ENCODE assay signal across 8 cellular contexts in the genomic region with DNA sequence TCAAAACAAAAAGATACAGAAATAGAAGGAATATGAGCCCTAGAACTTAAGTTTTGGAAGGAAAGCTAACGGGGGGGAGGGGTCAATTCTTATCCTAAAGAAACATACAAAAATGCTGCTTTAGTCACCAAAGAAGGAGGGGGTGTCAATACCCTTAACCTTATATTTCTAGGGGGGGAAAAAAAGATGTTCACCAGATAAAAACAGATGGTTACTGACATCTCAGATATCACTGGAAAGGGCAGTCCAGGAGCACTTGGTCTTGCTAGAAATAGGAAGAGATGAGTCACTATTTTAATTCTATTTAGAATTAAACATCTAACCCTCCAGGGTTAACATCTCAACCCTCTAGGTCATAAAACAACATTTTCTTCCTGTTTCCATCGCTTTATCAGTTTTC. TPM values are rescaled to one million over a fixed set of nuclear protein-coding genes. Genes with fewer than 3 reads are reported as not detected.
DNase-seq lines count a peak whose midpoint lies in the region; ATAC-seq and TF ChIP-seq lines count a peak whose summit lies in the region.

No MANE protein-coding gene starts in this region.

- H3K4me3 ChIP-seq in DOHH2 (ENCODE audit: low read length) = peak overlapping the region; percentile 71
- H3K4me3 ChIP-seq in PC-3 (ENCODE audit: low read length) = peak overlapping the region; percentile 95
- H3K4me3 ChIP-seq in epithelial cell of esophagus (ENCODE audit: low read length) = peak overlapping the region; percentile 80
- peak overlapping the region; percentile 91 for H3K4me3 ChIP-seq in ovary

- no peak overlapping the region for H2AFZ ChIP-seq in PC-3 (ENCODE audit: low read length)

- no peak for TF ChIP-seq POLR2A in ovary (IDR thresholded peaks at IDR 0.05)

- POLR2A ChIA-PET in PC-3 (lab: Charles Lee; ENCODE audit: unreplicated experiment) = no interaction called here

- CTCF ChIA-PET in PC-3 (lab: Charles Lee) = interaction anchor here (0.6 to 2.1 kb wide), 2 partner anchors 17 to 25 kb away, joined by 14 to 16 read pairs; no protein-coding TSS in a partner anchor

- peaks cover 47% of the 10 kb centered on the region for H3K36me3 ChIP-seq in DOHH2 (ENCODE audit: control insufficient read depth, low read length)
- no peaks in the 10 kb centered on the region; the same call in 1 of the 2 replicates for H3K36me3 ChIP-seq in PC-3 (ENCODE audit: low read depth, low read length)
- no peaks in the 10 kb centered on the region for H3K36me3 ChIP-seq in ovary

- H3K27me3 ChIP-seq in DOHH2 (ENCODE audit: control insufficient read depth, low read length) (no peaks in the 10 kb centered on the region), PC-3 (ENCODE audit: low read length) (no peaks in the 10 kb centered on the region), ovary (no peaks in the 10 kb centered on the region)

- H3K9me3 ChIP-seq in DOHH2 (ENCODE audit: control insufficient read depth, insufficient read depth, low read length) (no peaks in the 10 kb centered on the region), PC-3 (ENCODE audit: low read length) (no peaks in the 10 kb centered on the region), ovary (no peaks in the 10 kb centered on the region)

- peak overlapping the region; percentile 98 for H3K9ac ChIP-seq in PC-3 (ENCODE audit: low read length)

- no peak overlapping the region for H3K27ac ChIP-seq in DOHH2 (ENCODE audit: low read depth, low read length)
- H3K27ac ChIP-seq in PC-3 (ENCODE audit: low read length) = peak overlapping the region; percentile 86
- H3K27ac ChIP-seq in ovary = no peak overlapping the region

- H4K20me1 ChIP-seq in DOHH2 (ENCODE audit: control insufficient read depth, insufficient read depth, low read depth, low read length) (peaks cover 7% of the 10 kb centered on the region; the same call in 1 of the 2 replicates), PC-3 (ENCODE audit: low read length) (peaks cover 40% of the 10 kb centered on the region)

- H3F3A ChIP-seq in DOHH2 (ENCODE audit: control insufficient read depth, insufficient read depth) (peaks cover 16% of the 10 kb centered on the region), PC-3 (ENCODE audit: low read length, unreplicated experiment) (no peaks in the 10 kb centered on the region)

- 47 to 58% (median 54%) methylated on average over 2 of the region's 2 CpGs for WGBS in ovary, 3 donors

- H3K79me2 ChIP-seq in DOHH2 (ENCODE audit: control insufficient read depth, low read length) (peaks cover 64% of the 10 kb centered on the region), PC-3 (ENCODE audit: low read length) (peaks cover 65% of the 10 kb centered on the region)

- H3K4me2 ChIP-seq in DOHH2 (ENCODE audit: low read length) (peak overlapping the region; percentile 71), PC-3 (ENCODE audit: low read length) (peak overlapping the region; percentile 93)

- ATAC-seq in PC-3 (no peak), GM21717 (IDR thresholded peaks at IDR 0.05; ENCODE audit: unreplicated experiment) (no peak), GM18861 (IDR thresholded peaks at IDR 0.05; ENCODE audit: unreplicated experiment) (no peak)

- DNase-seq in PC-3 (no peak), epithelial cell of esophagus (ENCODE audit: low read depth) (no peak), ovary (no peak), NCI-H2029 treated with DMSO at 0.1 percent for 48 hours (lab: John Stamatoyannopoulos, UW) (no peak), DMS153 (lab: John Stamatoyannopoulos, UW) (no peak)

- intact Hi-C loops in PC-3 (cut with micrococcal nuclease) = no loop called here
- intact Hi-C loops in ovary (cut with DNase I) = no loop called here

- no TSS peak for BruUV-seq in PC-3 (replicated peaks; lab: Mats Ljungman, UMichigan)

- TF ChIP-seq CTCF in DOHH2 (IDR thresholded peaks at IDR 0.05; ENCODE audit: low read depth, low read length, poor library complexity, severe bottlenecking) = no peak
- no peak for TF ChIP-seq CTCF in PC-3 (conservative IDR thresholded peaks at IDR 0.05; ENCODE audit: low read depth, low read length)
- TF ChIP-seq CTCF in epithelial cell of esophagus (IDR thresholded peaks at IDR 0.05; ENCODE audit: insufficient read depth, low read depth, low read length, missing control alignments) = no peak
- no peak for TF ChIP-seq CTCF in ovary (IDR thresholded peaks at IDR 0.05)

- H3K9me2 ChIP-seq in DOHH2 (replicated peaks; ENCODE audit: control insufficient read depth, low read length) (no peaks in the 10 kb centered on the region), PC-3 (replicated peaks; ENCODE audit: low read length) (no peaks in the 10 kb centered on the region)

- no peak for TF ChIP-seq EP300 in ovary (IDR thresholded peaks at IDR 0.05)

- H3K4me1 ChIP-seq in DOHH2 (ENCODE audit: control insufficient read depth, low read length) = peaks cover 52% of the 10 kb centered on the region
- H3K4me1 ChIP-seq in PC-3 (ENCODE audit: insufficient read depth, low read length) = peaks cover 17% of the 10 kb centered on the region; the same call in 1 of the 2 replicates
- peaks cover 6% of the 10 kb centered on the region for H3K4me1 ChIP-seq in ovary (ENCODE audit: insufficient read depth)

RNA-seq across cellular contexts. Expression of a gene that starts 1.7 kb away (rescaled TPM):
- total RNA-seq in PC-3 (2014; rRNA removed) = 51.9 and 106 TPM in 2 replicates
- total RNA-seq in ovary = 10 to 100 TPM; 28.0 to 51.0 (median 44.0) TPM
- polyA plus RNA-seq in ovary = 10 to 100 TPM; 21.2 to 45.6 TPM

RNA-seq across cellular contexts. Expression of a gene that starts 19.5 kb away (rescaled TPM):
- total RNA-seq in PC-3 (2014; rRNA removed) = 66.8 and 82.9 TPM in 2 replicates
- 10 to 100 TPM; 34.2 to 55.6 (median 49.4) TPM for total RNA-seq in ovary
- 10 to 100 TPM; 43.3 to 73.8 TPM for polyA plus RNA-seq in ovary

RNA-seq across cellular contexts. Expression of a gene that starts 19.7 kb away (rescaled TPM):
- 4.1 and 5.6 TPM in 2 replicates for total RNA-seq in PC-3 (2014; rRNA removed)
- total RNA-seq in ovary = 1 to 10 TPM in 5 of 7 donors, under 1 TPM in 2; 0.58 to 3.0 (median 1.5) TPM
- 1 to 10 TPM in 1 of 2 donors, not detected in 1; 1.9 TPM for polyA plus RNA-seq in ovary

RNA-seq across cellular contexts. Expression of a gene that starts 34.1 kb away (rescaled TPM):
- total RNA-seq in PC-3 (2014; rRNA removed) = 17.2 and 22.7 TPM in 2 replicates
- total RNA-seq in ovary = 10 to 100 TPM; 21.1 to 35.2 (median 25.0) TPM
- 10 to 100 TPM; 10.4 to 21.8 TPM for polyA plus RNA-seq in ovary
